In genomic region chr2:177254433-177255226, GRCh38 we compare ENCODE assay signal across 1 cellular context.
TF ChIP-seq lines count a peak whose summit lies in the region.

No MANE protein-coding gene starts in this region.

TF ChIP-seq in K562, 482 proteins besides CTCF, POLR2A, EP300 and RAD21 (continued from another document and continues in another):
- TF ChIP-seq AFF4 (CRISPR knock-in tag; IDR thresholded peaks at IDR 0.05) (peak; percentile 80; the same call in 1 of the 2 replicates), MTA2 (IDR thresholded peaks at IDR 0.05; ENCODE audit: low read depth) (peak; percentile 29; the same call in 1 of the 2 replicates), U2AF2 (optimal IDR thresholded peaks at IDR 0.05; ENCODE audit: low read depth, low read length) (no peak), ILK (tag; IDR thresholded peaks at IDR 0.05; ENCODE audit: borderline replicate concordance, low read depth) (no peak), PKNOX1 (IDR thresholded peaks at IDR 0.05) (peak; percentile 88), TFAP4 (CRISPR knock-in tag; IDR thresholded peaks at IDR 0.05; ENCODE audit: borderline replicate concordance) (peak; percentile 58), PHB2 (IDR thresholded peaks at IDR 0.05; ENCODE audit: low read depth) (no peak), RFX7 (CRISPR knock-in tag; IDR thresholded peaks at IDR 0.05) (no peak), HNRNPUL1 (IDR thresholded peaks at IDR 0.05; ENCODE audit: low read length) (no peak), CBFB (CRISPR knock-in tag; IDR thresholded peaks at IDR 0.05) (no peak), RB1 (IDR thresholded peaks at IDR 0.05; ENCODE audit: low read depth) (peak; percentile 40; the same call in 1 of the 2 replicates), GTF3C2 (IDR thresholded peaks at IDR 0.05; ENCODE audit: borderline replicate concordance, extremely low read depth, insufficient read length) (no peak), ZNF445 (CRISPR knock-in tag; IDR thresholded peaks at IDR 0.05; ENCODE audit: low read depth) (no peak), TEAD4 (IDR thresholded peaks at IDR 0.05; ENCODE audit: low read length) (peak; percentile 35; the same call in 1 of the 2 replicates), TEAD4 (CRISPR knock-in tag; IDR thresholded peaks at IDR 0.05; ENCODE audit: borderline replicate concordance) (no peak), THAP7 (CRISPR knock-in tag; IDR thresholded peaks at IDR 0.05) (no peak), RBFOX2 (IDR thresholded peaks at IDR 0.05; ENCODE audit: low read depth, low read length) (peak; percentile 32), HES1 (IDR thresholded peaks at IDR 0.05; ENCODE audit: low read depth) (no peak), ZNF561 (CRISPR knock-in tag; conservative IDR thresholded peaks at IDR 0.05) (no peak), HMG20B (CRISPR knock-in tag; IDR thresholded peaks at IDR 0.05) (no peak), TSC22D4 (tag; IDR thresholded peaks at IDR 0.05) (no peak), ATF2 (CRISPR knock-in tag; IDR thresholded peaks at IDR 0.05) (no peak), JUN (IDR thresholded peaks at IDR 0.05; ENCODE audit: borderline replicate concordance, low read depth, low read length) (0 out of 2 replicates have a peak, but pooled peaks have one; percentile 45), JUN (CRISPR knock-in tag; IDR thresholded peaks at IDR 0.05; ENCODE audit: borderline replicate concordance) (no peak), ZBTB12 (CRISPR knock-in tag; IDR thresholded peaks at IDR 0.05) (no peak), SETDB1 (IDR thresholded peaks at IDR 0.05; ENCODE audit: low read length) (no peak), XRCC5 (IDR thresholded peaks at IDR 0.05; ENCODE audit: low read depth, low read length) (peak; percentile 53; the same call in 1 of the 2 replicates), CBX1 (IDR thresholded peaks at IDR 0.05; ENCODE audit: low read depth) (no peak), BMI1 (IDR thresholded peaks at IDR 0.05; ENCODE audit: low read length) (no peak), ZBTB49 (CRISPR knock-in tag; IDR thresholded peaks at IDR 0.05; ENCODE audit: borderline replicate concordance) (no peak), MAZ (CRISPR knock-in tag; conservative IDR thresholded peaks at IDR 0.05 in 1 of 2, IDR thresholded peaks at IDR 0.05 in 1 of 2) (0 out of 4 replicates have a peak, but pooled peaks of 1 of the 2 experiments have one; percentile 45), SIN3B (IDR thresholded peaks at IDR 0.05; ENCODE audit: low read depth) (no peak), ZNF551 (CRISPR knock-in tag; IDR thresholded peaks at IDR 0.05) (no peak), EZH2 (IDR thresholded peaks at IDR 0.05; ENCODE audit: borderline replicate concordance, low read depth, low read length) (no peak), FOS (IDR thresholded peaks at IDR 0.05; ENCODE audit: extremely low read depth, insufficient read length) (no peak), PML (IDR thresholded peaks at IDR 0.05; ENCODE audit: low read length) (0 out of 2 replicates have a peak, but pooled peaks have one; percentile 9), ZNF165 (CRISPR knock-in tag; IDR thresholded peaks at IDR 0.05; ENCODE audit: borderline replicate concordance) (no peak), ZEB2 (IDR thresholded peaks at IDR 0.05) (0 out of 2 replicates have a peak, but pooled peaks have one; percentile 34), SMAD3 (CRISPR knock-in tag; conservative IDR thresholded peaks at IDR 0.05) (no peak), XRCC3 (IDR thresholded peaks at IDR 0.05) (no peak), NCOA1 (IDR thresholded peaks at IDR 0.05; ENCODE audit: low read depth) (no peak; the same call in 1 of the 2 replicates), TOE1 (IDR thresholded peaks at IDR 0.05; ENCODE audit: borderline replicate concordance) (0 out of 2 replicates have a peak, but pooled peaks have one; percentile 26), TOE1 (CRISPR knock-in tag; IDR thresholded peaks at IDR 0.05; ENCODE audit: borderline replicate concordance, low read depth) (no peak), L3MBTL2 (IDR thresholded peaks at IDR 0.05) (no peak; the same call in 1 of the 2 replicates), ZNF699 (CRISPR knock-in tag; IDR thresholded peaks at IDR 0.05; ENCODE audit: insufficient replicate concordance) (no peak), MCM3 (IDR thresholded peaks at IDR 0.05) (no peak), BDP1 (IDR thresholded peaks at IDR 0.05; ENCODE audit: insufficient read depth, insufficient read length) (no peak), HOXB6 (CRISPR knock-in tag; IDR thresholded peaks at IDR 0.05; ENCODE audit: borderline replicate concordance) (0 out of 2 replicates have a peak, but pooled peaks have one; percentile 47), CBX3 (IDR thresholded peaks at IDR 0.05; ENCODE audit: borderline replicate concordance in 1 of 2, low read length in 2 of 2) (peak in 1 of 2 experiments; percentile 67; a peak in 1 of 3 replicates), FOXA3 (CRISPR knock-in tag; conservative IDR thresholded peaks at IDR 0.05 in 1 of 2, IDR thresholded peaks at IDR 0.05 in 1 of 2) (0 out of 4 replicates have a peak, but pooled peaks of 1 of the 2 experiments have one; percentile 12), MYC (IDR thresholded peaks at IDR 0.05; ENCODE audit: low read depth, low read length) (peak; percentile 75; the same call in 1 of the 2 replicates), MYC (CRISPR knock-in tag; IDR thresholded peaks at IDR 0.05; ENCODE audit: borderline replicate concordance, low read depth) (no peak), ATF7 (IDR thresholded peaks at IDR 0.05) (peak; percentile 57; the same call in 1 of the 2 replicates), SMAD4 (CRISPR knock-in tag; conservative IDR thresholded peaks at IDR 0.05) (peak; percentile 40), MAX (CRISPR knock-in tag; IDR thresholded peaks at IDR 0.05) (peak; percentile 39; the same call in 1 of the 2 replicates)
